8 cellular contexts compared by ENCODE assay signal in the genomic region with DNA sequence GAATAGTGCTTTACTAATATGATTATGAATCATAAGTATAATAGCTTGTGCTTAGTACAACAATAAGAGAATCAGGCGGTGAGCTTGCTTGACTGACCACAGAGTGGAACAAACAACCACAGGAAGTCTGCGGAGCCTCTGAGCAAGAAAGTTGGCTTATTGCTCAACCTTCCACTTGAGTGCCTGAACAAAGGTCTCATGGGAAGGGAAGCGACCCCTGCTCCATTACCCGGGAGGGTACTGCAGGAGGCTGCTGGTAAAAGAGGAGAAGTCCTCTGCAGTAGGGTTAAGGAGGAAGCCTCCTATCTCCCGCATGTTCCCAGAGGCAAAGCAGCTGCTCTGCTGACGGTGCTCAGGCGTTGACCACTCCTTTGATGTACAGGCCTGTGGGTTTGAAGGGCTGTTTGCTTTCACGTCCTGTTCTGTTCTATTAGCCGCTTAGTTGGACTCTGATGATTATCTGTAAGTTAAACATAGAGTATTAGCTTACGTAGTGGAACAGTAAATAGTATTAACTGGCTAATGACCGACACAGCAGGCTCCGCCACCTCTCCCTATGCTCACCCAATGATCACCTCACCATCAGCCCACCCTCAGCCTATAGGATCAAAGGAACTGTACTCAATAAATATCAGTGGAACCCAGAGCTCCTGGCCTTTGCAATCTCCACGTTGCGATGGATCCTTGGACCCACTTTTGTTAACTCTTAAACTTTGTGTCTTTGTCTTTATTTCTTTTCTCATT. TPM values are rescaled to one million over a fixed set of nuclear protein-coding genes. Genes with fewer than 3 reads are reported as not detected.
A peak's percentile ranks its signal among the peaks of the same experiment; 100 is the strongest.
DNase-seq lines count a peak whose midpoint lies in the region; ATAC-seq and TF ChIP-seq lines count a peak whose summit lies in the region.

No MANE protein-coding gene starts in this region.

- H3K9me3 Mint-ChIP-seq in central memory CD8-positive, alpha-beta T cell = no peaks in the 10 kb centered on the region
- peaks cover 5% of the 10 kb centered on the region for H3K9me3 Mint-ChIP-seq in glutamatergic neuron (ENCODE audit: unreplicated experiment)

- no peak overlapping the region for H3K4me3 Mint-ChIP-seq in central memory CD8-positive, alpha-beta T cell
- H3K4me3 Mint-ChIP-seq in glutamatergic neuron (ENCODE audit: unreplicated experiment) = no peak overlapping the region

- ATAC-seq in Right ventricle myocardium inferior = peak; percentile 59
- peak; percentile 34 for ATAC-seq in central memory CD8-positive, alpha-beta T cell (replicated peaks; ENCODE audit: extremely low read depth, poor library complexity, severe bottlenecking)

- H3K27ac Mint-ChIP-seq in central memory CD8-positive, alpha-beta T cell (ENCODE audit: low read depth) = no peak overlapping the region
- no peak overlapping the region for H3K27ac Mint-ChIP-seq in glutamatergic neuron (ENCODE audit: unreplicated experiment)

- H3K27me3 Mint-ChIP-seq in central memory CD8-positive, alpha-beta T cell = peaks cover 30% of the 10 kb centered on the region
- peaks cover 1% of the 10 kb centered on the region for H3K27me3 Mint-ChIP-seq in glutamatergic neuron (ENCODE audit: unreplicated experiment)

- DNase-seq in Right ventricle myocardium inferior (ENCODE audit: missing footprints) (no peak), left ventricle myocardium inferior (no peak), NCI-H226 (peak; percentile 40), medulla oblongata (ENCODE audit: extremely low spot score) (peak; percentile 82), COLO668 (lab: John Stamatoyannopoulos, UW; ENCODE audit: unreplicated experiment) (no peak), glutamatergic neuron (no peak)
- DNase-seq in central memory CD8-positive, alpha-beta T cell (ENCODE audit: low spot score in 2 of 2) = no peak

- H3K27me3 ChIP-seq in left ventricle myocardium inferior (ENCODE audit: low read depth) = peaks cover 64% of the 10 kb centered on the region

- H3K4me1 ChIP-seq in left ventricle myocardium inferior (no peaks in the 10 kb centered on the region), urinary bladder (ENCODE audit: insufficient read depth) (peaks cover 3% of the 10 kb centered on the region)

- no peaks in the 10 kb centered on the region for H3K9me3 ChIP-seq in left ventricle myocardium inferior (replicated peaks)

- H3K4me3 ChIP-seq in left ventricle myocardium inferior = no peak overlapping the region
- H3K4me3 ChIP-seq in urinary bladder (ENCODE audit: low read depth, low read length) = no peak overlapping the region

- peaks cover 6% of the 10 kb centered on the region for H3K4me1 Mint-ChIP-seq in central memory CD8-positive, alpha-beta T cell
- H3K4me1 Mint-ChIP-seq in glutamatergic neuron (ENCODE audit: low read depth, unreplicated experiment) = no peaks in the 10 kb centered on the region

- no peak for TF ChIP-seq CTCF in left ventricle myocardium inferior (IDR thresholded peaks at IDR 0.05; ENCODE audit: borderline replicate concordance)
- no peak for TF ChIP-seq CTCF in glutamatergic neuron (IDR thresholded peaks at IDR 0.05; ENCODE audit: partially characterized antibody, unreplicated experiment)

- intact Hi-C loops in Right ventricle myocardium inferior (cut with DNase I) (loop anchor here (5.0 kb wide), 2 partner anchors 64 to 144 kb away; no protein-coding TSS in a partner anchor), left ventricle myocardium inferior (cut with micrococcal nuclease) (no loop called here)

- 28% methylated on average over 14 of the region's 14 CpGs for WGBS in urinary bladder

- H3K36me3 Mint-ChIP-seq in central memory CD8-positive, alpha-beta T cell (ENCODE audit: insufficient read depth) = no peaks in the 10 kb centered on the region
- no peaks in the 10 kb centered on the region for H3K36me3 Mint-ChIP-seq in glutamatergic neuron (ENCODE audit: unreplicated experiment)

- H3K36me3 ChIP-seq in left ventricle myocardium inferior (no peaks in the 10 kb centered on the region), urinary bladder (ENCODE audit: insufficient read depth) (no peaks in the 10 kb centered on the region)

- no peak overlapping the region for H3K27ac ChIP-seq in left ventricle myocardium inferior (replicated peaks)
- peak overlapping the region; percentile 60 for H3K27ac ChIP-seq in urinary bladder (ENCODE audit: low read depth)

RNA-seq across cellular contexts. Expression of a gene that starts 17.5 kb away (rescaled TPM):
- total RNA-seq in Right ventricle myocardium inferior (0.16 TPM), left ventricle myocardium inferior (not detected), urinary bladder (not detected), glutamatergic neuron (ENCODE audit: unreplicated experiment) (not detected)
- 5.6 TPM for polyA plus RNA-seq in urinary bladder

RNA-seq across cellular contexts. Expression of a gene that starts 31.1 kb away (rescaled TPM):
- total RNA-seq in Right ventricle myocardium inferior = not detected
- not detected for total RNA-seq in left ventricle myocardium inferior
- 0.11 TPM for total RNA-seq in urinary bladder
- polyA plus RNA-seq in urinary bladder = not detected
- total RNA-seq in glutamatergic neuron (ENCODE audit: unreplicated experiment) = not detected

RNA-seq across cellular contexts. Expression of a gene that starts 54.0 kb away (rescaled TPM):
- 0.35 TPM for total RNA-seq in Right ventricle myocardium inferior
- total RNA-seq in left ventricle myocardium inferior = not detected
- total RNA-seq in urinary bladder = not detected
- polyA plus RNA-seq in urinary bladder = not detected
- total RNA-seq in glutamatergic neuron (ENCODE audit: unreplicated experiment) = not detected

Comparison
In these comparisons a context has a peak if more than half of its experiments do, and no peak if none do; other contexts are left out.
1. DNase-seq: peak in NCI-H226 (single experiment) and medulla oblongata (single experiment); none in Right ventricle myocardium inferior (single experiment), left ventricle myocardium inferior (single experiment), central memory CD8-positive, alpha-beta T cell (0 of 2), COLO668 (single experiment) and glutamatergic neuron (single experiment).